8 cellular contexts compared by ENCODE assay signal in the genomic region with DNA sequence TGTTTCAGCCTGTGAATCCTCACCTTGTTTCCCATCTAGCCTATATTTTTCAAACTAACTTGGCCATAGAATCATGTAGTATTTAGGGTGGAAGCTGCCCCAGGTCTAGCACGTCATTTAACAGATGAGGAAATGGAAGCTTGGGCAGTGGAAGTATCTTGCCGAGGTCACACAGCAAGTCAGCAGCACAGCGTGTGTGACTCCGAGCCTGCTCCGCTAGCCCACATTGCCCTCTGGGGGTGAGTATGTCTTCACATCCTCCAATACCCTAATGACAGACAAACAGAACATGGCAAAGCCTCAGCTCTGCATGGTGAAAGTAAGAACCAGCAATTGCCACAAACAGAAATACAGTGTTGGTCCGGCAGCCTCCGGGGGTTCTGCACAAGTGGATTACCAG. TPM values are rescaled to one million over a fixed set of nuclear protein-coding genes. Genes with fewer than 3 reads are reported as not detected.
DNase-seq lines count a peak whose midpoint lies in the region; ATAC-seq and TF ChIP-seq lines count a peak whose summit lies in the region.

No MANE protein-coding gene starts in this region.

- H3K79me2 ChIP-seq in OCI-LY1 (ENCODE audit: insufficient read depth, low read length) (no peaks in the 10 kb centered on the region), hepatocyte (no peaks in the 10 kb centered on the region)

- H2AFZ ChIP-seq in OCI-LY1 (ENCODE audit: low read length) (no peak overlapping the region), hepatocyte (no peak overlapping the region)

- WGBS in hepatocyte (ENCODE audit: low lambda C conversion rate, missing lambda C conversion rate) = 60% methylated on average over 7 of the region's 7 CpGs

- no peak overlapping the region for H3K9ac ChIP-seq in OCI-LY1 (ENCODE audit: low read length)

- H3F3A ChIP-seq in OCI-LY1 (ENCODE audit: insufficient read depth, low read length) = no peaks in the 10 kb centered on the region

- no peaks in the 10 kb centered on the region for H3K4me1 ChIP-seq in OCI-LY1 (ENCODE audit: insufficient read depth, low read length, severe bottlenecking)
- no peaks in the 10 kb centered on the region for H3K4me1 ChIP-seq in hepatocyte (ENCODE audit: insufficient read depth)

- ATAC-seq in GM19397 (IDR thresholded peaks at IDR 0.05; ENCODE audit: unreplicated experiment) = no peak

- H3K4me3 ChIP-seq in OCI-LY1 (ENCODE audit: low read depth, low read length, poor library complexity, severe bottlenecking) (no peak overlapping the region), hepatocyte (no peak overlapping the region)

- H4K20me1 ChIP-seq in OCI-LY1 (ENCODE audit: insufficient read depth, low read length) = no peaks in the 10 kb centered on the region
- H4K20me1 ChIP-seq in hepatocyte (ENCODE audit: insufficient read depth, poor library complexity, severe bottlenecking) = no peaks in the 10 kb centered on the region

- no peaks in the 10 kb centered on the region for H3K9me2 ChIP-seq in OCI-LY1 (ENCODE audit: low read depth, low read length)
- no peaks in the 10 kb centered on the region for H3K9me2 ChIP-seq in hepatocyte (replicated peaks; ENCODE audit: insufficient read depth)

- H3K4me2 ChIP-seq in OCI-LY1 (ENCODE audit: low read length) = no peak overlapping the region
- H3K4me2 ChIP-seq in hepatocyte = no peak overlapping the region

- H3K9me3 ChIP-seq in OCI-LY1 (ENCODE audit: low read length) (no peaks in the 10 kb centered on the region), hepatocyte (ENCODE audit: low read depth) (no peaks in the 10 kb centered on the region)

- H3K27me3 ChIP-seq in OCI-LY1 (ENCODE audit: insufficient read depth, low read length) (no peaks in the 10 kb centered on the region; the same call in none of the 2 replicates), hepatocyte (peaks cover 14% of the 10 kb centered on the region)

- H3K27ac ChIP-seq in OCI-LY1 (ENCODE audit: low read depth, low read length, poor library complexity, severe bottlenecking) = no peak overlapping the region
- no peak overlapping the region for H3K27ac ChIP-seq in hepatocyte

- TF ChIP-seq CTCF in OCI-LY1 (IDR thresholded peaks at IDR 0.05; ENCODE audit: low read length) (peak; percentile 25; the same call in 1 of the 2 replicates), hepatocyte (IDR thresholded peaks at IDR 0.05; ENCODE audit: poor library complexity) (peak; percentile 25)

- DNase-seq in NCI-H748 (lab: John Stamatoyannopoulos, UW; ENCODE audit: unreplicated experiment) = peak; percentile 28
- no peak for DNase-seq in NCI-H748 treated with DMSO at 0.1 percent for 48 hours (lab: John Stamatoyannopoulos, UW)
- peak; percentile 62 to 69 for DNase-seq in activated T-cell treated with anti-CD3 and anti-CD28 coated beads, Interleukin-2, amount 50 U/mL, for 48 hours
- peak; percentile 40 for DNase-seq in hepatocyte (ENCODE audit: low spot score)
- DNase-seq in stimulated activated CD4-positive, alpha-beta T cell treated with anti-CD3 and anti-CD28 coated beads, TNF-alpha, amount 100 ng/mL, for 4 hours (ENCODE audit: low read depth in 3 of 3) = peak; percentile 12 to 45 (median 23)
- no peak for DNase-seq in NCI-H345 treated with DMSO at 0.1 percent for 48 hours (lab: John Stamatoyannopoulos, UW; ENCODE audit: unreplicated experiment)

- H3K36me3 ChIP-seq in OCI-LY1 (ENCODE audit: insufficient read depth, low read length) (no peaks in the 10 kb centered on the region), hepatocyte (replicated peaks; ENCODE audit: insufficient read depth, low read depth) (no peaks in the 10 kb centered on the region)

RNA-seq across cellular contexts. Expression of a gene that starts 2.2 kb away (rescaled TPM):
- total RNA-seq in hepatocyte = 0.07 TPM in 1 of 2 replicates, not detected in the other
- polyA plus RNA-seq in hepatocyte = not detected in 2 replicates

RNA-seq across cellular contexts. Expression of a gene that starts 14.7 kb away (rescaled TPM):
- 0.04 and 0.23 TPM in 2 replicates for total RNA-seq in hepatocyte
- not detected in 2 replicates for polyA plus RNA-seq in hepatocyte

RNA-seq across cellular contexts. Expression of a gene that starts 38.5 kb away (rescaled TPM):
- total RNA-seq in hepatocyte = 1.5 and 3.1 TPM in 2 replicates
- polyA plus RNA-seq in hepatocyte = 1.6 and 4.0 TPM in 2 replicates

Comparison
In these comparisons a context has a peak if more than half of its experiments do, and no peak if none do; other contexts are left out.
1. DNase-seq: peak in NCI-H748 (single experiment), activated T-cell treated with anti-CD3 and anti-CD28 coated beads, Interleukin-2, amount 50 U/mL, for 48 hours (2 of 2), hepatocyte (single experiment) and stimulated activated CD4-positive, alpha-beta T cell treated with anti-CD3 and anti-CD28 coated beads, TNF-alpha, amount 100 ng/mL, for 4 hours (3 of 3); none in NCI-H748 treated with DMSO at 0.1 percent for 48 hours (single experiment) and NCI-H345 treated with DMSO at 0.1 percent for 48 hours (single experiment).